Comparison of ENCODE assay signal across 8 cellular contexts in the genomic region with DNA sequence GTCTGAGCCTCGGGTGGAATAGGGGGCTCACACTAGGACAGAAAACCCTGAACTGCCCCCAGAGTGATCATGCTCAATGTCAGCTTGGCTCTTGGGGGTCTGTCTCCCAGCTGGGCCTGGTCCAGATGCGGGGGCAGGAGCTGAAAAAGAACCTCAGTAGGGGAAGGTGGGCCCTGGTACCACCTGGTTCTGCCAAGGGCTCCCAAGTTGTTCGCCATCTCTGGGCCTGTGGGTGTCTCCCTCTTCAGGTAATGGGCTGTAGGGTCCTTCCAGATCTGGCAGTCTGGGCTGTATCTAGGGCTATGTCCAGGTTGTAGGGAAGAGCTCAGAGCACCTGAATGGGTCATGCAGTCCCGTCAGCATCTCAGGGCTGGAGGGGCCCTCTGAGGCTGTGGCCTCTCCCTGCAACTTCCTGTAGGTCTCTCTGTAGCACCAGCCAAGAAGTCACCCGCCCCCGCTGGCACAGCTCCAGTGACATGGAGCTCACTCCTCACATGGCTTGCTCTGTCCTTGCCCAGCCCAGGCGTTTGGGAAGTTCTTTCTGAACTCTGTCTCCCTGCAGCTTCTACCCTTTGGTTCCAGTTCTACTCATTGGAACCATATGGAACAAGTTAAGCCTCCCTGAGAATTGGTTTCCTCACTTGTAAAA. TPM values are rescaled to one million over a fixed set of nuclear protein-coding genes. Genes with fewer than 3 reads are reported as not detected.
DNase-seq lines count a peak whose midpoint lies in the region; ATAC-seq and TF ChIP-seq lines count a peak whose summit lies in the region.

No MANE protein-coding gene starts in this region.

- no peak overlapping the region for H3K27ac Mint-ChIP-seq in glutamatergic neuron (ENCODE audit: unreplicated experiment)

- peaks cover 10% of the 10 kb centered on the region for H3K27me3 Mint-ChIP-seq in glutamatergic neuron (ENCODE audit: unreplicated experiment)

- no peak overlapping the region for H3K27ac ChIP-seq in WERI-Rb-1
- no peak overlapping the region for H3K27ac ChIP-seq in MM.1S (ENCODE audit: low read length)

- H3K9me3 ChIP-seq in WERI-Rb-1 (ENCODE audit: severe bottlenecking), result no peaks in the 10 kb centered on the region
- H3K9me3 ChIP-seq in MM.1S (replicated peaks; ENCODE audit: insufficient read depth, low read length), result no peaks in the 10 kb centered on the region

- no peaks in the 10 kb centered on the region for H3K4me1 ChIP-seq in MM.1S (ENCODE audit: low read length)

- H3K4me2 ChIP-seq in MM.1S (ENCODE audit: low read depth, low read length), result no peak overlapping the region

- no peaks in the 10 kb centered on the region for H3K36me3 Mint-ChIP-seq in glutamatergic neuron (ENCODE audit: unreplicated experiment)

- DNase-seq in EH (ENCODE audit: low read depth) (peak; percentile 69), WERI-Rb-1 (no peak), globus pallidus (ENCODE audit: low spot score) (peak; percentile 90), posterior cingulate gyrus (peak; percentile 70 to 97 (median 81)), MM.1S (no peak), NCI-H2227 treated with DMSO at 0.1 percent for 48 hours (lab: John Stamatoyannopoulos, UW) (no peak), glutamatergic neuron (no peak)

- H3K79me2 ChIP-seq in MM.1S (ENCODE audit: low read length), result no peaks in the 10 kb centered on the region

- H3K4me3 ChIP-seq in WERI-Rb-1 (ENCODE audit: low read depth, low read length) (no peak overlapping the region), MM.1S (ENCODE audit: low read length) (no peak overlapping the region)

- H3K27me3 ChIP-seq in WERI-Rb-1 (ENCODE audit: insufficient read depth, low read depth, severe bottlenecking) (no peaks in the 10 kb centered on the region), MM.1S (replicated peaks; ENCODE audit: insufficient read depth, low read length) (no peaks in the 10 kb centered on the region)

- H3K9me3 Mint-ChIP-seq in glutamatergic neuron (ENCODE audit: unreplicated experiment), result peaks cover 5% of the 10 kb centered on the region

- TF ChIP-seq CTCF in WERI-Rb-1 (IDR thresholded peaks at IDR 0.05; ENCODE audit: low read depth, low read length), result 0 out of 2 replicates have a peak, but pooled peaks have one; percentile 1
- TF ChIP-seq CTCF in MM.1S (IDR thresholded peaks at IDR 0.05; ENCODE audit: low read length), result no peak
- no peak for TF ChIP-seq CTCF in glutamatergic neuron (IDR thresholded peaks at IDR 0.05; ENCODE audit: partially characterized antibody, unreplicated experiment)

- H3K36me3 ChIP-seq in WERI-Rb-1, result no peaks in the 10 kb centered on the region
- no peaks in the 10 kb centered on the region for H3K36me3 ChIP-seq in MM.1S (replicated peaks; ENCODE audit: insufficient read depth, low read length)

- no peak overlapping the region for H3K4me3 Mint-ChIP-seq in glutamatergic neuron (ENCODE audit: unreplicated experiment)

- no peaks in the 10 kb centered on the region for H3K9me2 ChIP-seq in MM.1S (replicated peaks; ENCODE audit: insufficient read depth, low read length)

- ATAC-seq in GM21360 (IDR thresholded peaks at IDR 0.05; ENCODE audit: unreplicated experiment), result no peak

- intact Hi-C loops in posterior cingulate gyrus (cut with DNase I), result no loop called here

- no peak overlapping the region for H3K9ac ChIP-seq in MM.1S (ENCODE audit: low read length)

- peaks cover 6% of the 10 kb centered on the region for H3K4me1 Mint-ChIP-seq in glutamatergic neuron (ENCODE audit: low read depth, unreplicated experiment)

- H3F3A ChIP-seq in MM.1S (ENCODE audit: insufficient read depth, low read length), result no peaks in the 10 kb centered on the region

- no peak overlapping the region for H2AFZ ChIP-seq in MM.1S (ENCODE audit: low read length)

- H4K20me1 ChIP-seq in MM.1S (ENCODE audit: insufficient read depth, low read length), result no peaks in the 10 kb centered on the region

RNA-seq across cellular contexts. Expression of a gene that starts 33.0 kb away (rescaled TPM):
- total RNA-seq in glutamatergic neuron (ENCODE audit: unreplicated experiment), result not detected

RNA-seq across cellular contexts. Expression of a gene that starts 39.8 kb away (rescaled TPM):
- total RNA-seq in glutamatergic neuron (ENCODE audit: unreplicated experiment), result 44.8 TPM

Comparison
In these comparisons a context has a peak if more than half of its experiments do, and no peak if none do; other contexts are left out.
1. DNase-seq: peak in EH (single experiment), globus pallidus (single experiment) and posterior cingulate gyrus (10 of 10); none in WERI-Rb-1 (single experiment), MM.1S (single experiment), NCI-H2227 treated with DMSO at 0.1 percent for 48 hours (single experiment) and glutamatergic neuron (single experiment).